Comparison of ENCODE assay signal across 31 cellular contexts in the genomic region with DNA sequence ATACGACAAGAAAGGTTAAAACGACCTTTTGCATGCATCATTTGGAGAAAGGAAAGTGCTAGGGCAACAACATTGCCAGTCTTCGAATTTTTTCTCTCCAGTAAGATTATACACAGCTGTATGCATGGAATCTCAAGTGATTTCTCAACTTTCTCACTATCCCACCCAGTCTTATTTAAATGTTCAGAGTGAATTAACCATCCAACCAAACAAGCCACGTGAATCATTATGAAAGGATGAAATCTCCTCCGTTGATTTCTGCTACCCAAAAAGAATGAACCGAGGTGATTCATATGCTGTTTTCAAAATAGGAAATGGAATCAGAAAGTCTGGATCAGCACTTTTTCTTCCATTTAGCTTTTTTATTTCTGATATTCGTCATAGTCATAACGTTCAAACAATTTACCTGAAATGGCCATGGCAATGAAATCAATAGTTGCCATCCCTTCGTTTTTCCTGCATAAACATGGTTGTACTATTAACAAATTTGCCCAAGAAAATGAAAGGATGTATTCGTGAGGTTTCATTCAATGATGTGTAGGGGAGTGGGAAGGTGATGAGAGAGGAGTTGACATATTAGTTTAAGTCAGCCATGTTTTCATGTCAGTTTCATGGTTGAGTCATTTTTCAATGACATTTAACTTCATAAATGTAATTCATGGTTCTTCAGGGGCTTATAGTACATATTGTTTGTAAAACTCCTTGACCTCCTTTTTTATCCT.
"Had no signal": no experiment of that assay in that cellular context is flagged by ENCODE, and none has a peak within 500 bp of the region (broad histone marks: within the 10 kb centered on the region; RNA-seq: fewer than 3 reads in every experiment).

No MANE protein-coding gene starts in this region.

- H3K9me3 Mint-ChIP-seq: dendritic cell treated with granulocyte-macrophage colony-stimulating factor and Interleukin-4, amounts not matched to agents 40 ng/mL and 50 ng/mL, for 4 days; endodermal cell; stimulated activated naive CD8-positive, alpha-beta T cell treated with anti-CD3 and anti-CD28 coated beads, Interleukin-15, Interleukin-2, amounts not matched to agents 100 ng/mL and 50 ng/mL, for 24 hours; T-helper 1 cell treated with Interleukin-12 subunit alpha and Interleukin-12 subunit beta and Interleukin-4 antibody, amounts not matched to agents 30 μg/mL and 1 μg/mL, for 36 hours had no signal

- H3K4me1 ChIP-seq: uterus had no signal

- H3K27me3 ChIP-seq: heart left ventricle, ovary, uterus had no signal

- H3K27ac ChIP-seq: ovary, thoracic aorta, uterus had no signal

- ATAC-seq: esophagus mucosa; left colon; naive thymus-derived CD4-positive, alpha-beta T cell; sciatic nerve; stimulated activated effector memory CD8-positive, alpha-beta T cell treated with anti-CD3 and anti-CD28 coated beads, Interleukin-12 subunit alpha, Interleukin-12 subunit beta, amount 100 ng/mL, for 72 hours had no signal

- H3K4me3 Mint-ChIP-seq: central memory CD8-positive, alpha-beta T cell; dendritic cell treated with granulocyte-macrophage colony-stimulating factor and Interleukin-4, amounts not matched to agents 40 ng/mL and 50 ng/mL, for 4 days; endodermal cell; immature natural killer cell; naive thymus-derived CD4-positive, alpha-beta T cell; stimulated activated effector memory CD8-positive, alpha-beta T cell treated with anti-CD3 and anti-CD28 coated beads, Interleukin-12 subunit alpha, Interleukin-12 subunit beta, amount 100 ng/mL, for 72 hours; stimulated activated naive CD8-positive, alpha-beta T cell treated with anti-CD3 and anti-CD28 coated beads, Interleukin-15, Interleukin-2, amounts not matched to agents 100 ng/mL and 50 ng/mL, for 24 hours; T-helper 1 cell treated with Interleukin-12 subunit alpha and Interleukin-12 subunit beta and Interleukin-4 antibody, amounts not matched to agents 30 μg/mL and 1 μg/mL, for 36 hours had no signal

- H3K36me3 Mint-ChIP-seq: immature natural killer cell; naive thymus-derived CD4-positive, alpha-beta T cell; stimulated activated effector memory CD8-positive, alpha-beta T cell treated with anti-CD3 and anti-CD28 coated beads, Interleukin-12 subunit alpha, Interleukin-12 subunit beta, amount 100 ng/mL, for 72 hours had no signal

- H3K36me3 ChIP-seq: ovary, thoracic aorta, uterus had no signal

- H3K27me3 Mint-ChIP-seq: central memory CD8-positive, alpha-beta T cell; dendritic cell treated with granulocyte-macrophage colony-stimulating factor and Interleukin-4, amounts not matched to agents 40 ng/mL and 50 ng/mL, for 4 days; progenitor cell of endocrine pancreas; stimulated activated naive CD8-positive, alpha-beta T cell treated with anti-CD3 and anti-CD28 coated beads, Interleukin-15, Interleukin-2, amounts not matched to agents 100 ng/mL and 50 ng/mL, for 24 hours had no signal

- H3K4me1 Mint-ChIP-seq: central memory CD8-positive, alpha-beta T cell; immature natural killer cell had no signal

- FAIRE-seq: bronchial epithelial cell, kidney, small intestine had no signal

- DNase-seq: activated CD4-positive, alpha-beta T cell treated with anti-CD3 and anti-CD28 coated beads, Interleukin-2, amount 50 U/mL, for 4 hours; activated CD4-positive, CD25-positive, alpha-beta regulatory T cell treated with anti-CD3 and anti-CD28 coated beads, Interleukin-2, amount 50 U/mL, for 72 hours; activated effector memory CD4-positive, alpha-beta T cell treated with Interleukin-2 at 50 U/mL for 16 hours; activated naive CD4-positive, alpha-beta T cell treated with Interleukin-2 at 50 U/mL for 16 hours; activated T-cell treated with anti-CD3 and anti-CD28 coated beads, Interleukin-2, amount 50 U/mL, for 1 hour; endodermal cell; foreskin fibroblast; heart left ventricle; hypothalamus; immature natural killer cell; kidney; left colon; midbrain; naive thymus-derived CD4-positive, alpha-beta T cell; ovary; stimulated activated CD4-positive, alpha-beta T cell treated with anti-CD3 and anti-CD28 coated beads, Interleukin-4, amount 100 ng/mL, for 24 hours; SW 1271; T1000; trophoblast cell; uterus had no signal

- H3K27ac Mint-ChIP-seq: dendritic cell treated with granulocyte-macrophage colony-stimulating factor and Interleukin-4, amounts not matched to agents 40 ng/mL and 50 ng/mL, for 4 days; endodermal cell; immature natural killer cell; naive thymus-derived CD4-positive, alpha-beta T cell; progenitor cell of endocrine pancreas; stimulated activated effector memory CD8-positive, alpha-beta T cell treated with anti-CD3 and anti-CD28 coated beads, Interleukin-12 subunit alpha, Interleukin-12 subunit beta, amount 100 ng/mL, for 72 hours; stimulated activated naive CD8-positive, alpha-beta T cell treated with anti-CD3 and anti-CD28 coated beads, Interleukin-15, Interleukin-2, amounts not matched to agents 100 ng/mL and 50 ng/mL, for 24 hours; T-helper 1 cell treated with Interleukin-12 subunit alpha and Interleukin-12 subunit beta and Interleukin-4 antibody, amounts not matched to agents 30 μg/mL and 1 μg/mL, for 36 hours had no signal

- H3K9me3 ChIP-seq: heart left ventricle, ovary, thoracic aorta, uterus had no signal

- H3K4me3 ChIP-seq: heart left ventricle, ovary, thoracic aorta, uterus had no signal
